Comparison of ENCODE assay signal across 1 cellular context in the genomic region with DNA sequence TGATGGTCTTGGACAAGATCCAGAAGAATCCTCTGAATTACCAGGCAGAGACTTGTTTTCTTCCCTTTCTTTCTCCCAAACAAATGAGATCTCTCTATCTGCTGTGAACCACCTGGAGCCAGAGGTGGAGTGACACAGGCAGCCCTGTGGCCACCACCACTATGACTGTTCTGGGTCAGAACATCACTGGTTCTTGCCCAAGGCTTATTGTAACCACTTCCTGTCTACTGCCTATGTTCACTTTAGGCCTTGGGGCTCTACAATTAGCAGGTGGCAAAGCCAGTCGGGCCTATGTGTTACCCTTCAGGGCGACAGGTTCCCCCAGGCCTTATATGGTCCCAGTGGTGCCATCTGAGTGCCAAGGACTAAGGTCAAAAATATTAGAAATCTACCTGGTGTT.
TF ChIP-seq lines count a peak whose summit lies in the region.

No MANE protein-coding gene starts in this region.

TF ChIP-seq in K562, 482 proteins besides CTCF, POLR2A, EP300 and RAD21:
- TF ChIP-seq, protein P1, sequence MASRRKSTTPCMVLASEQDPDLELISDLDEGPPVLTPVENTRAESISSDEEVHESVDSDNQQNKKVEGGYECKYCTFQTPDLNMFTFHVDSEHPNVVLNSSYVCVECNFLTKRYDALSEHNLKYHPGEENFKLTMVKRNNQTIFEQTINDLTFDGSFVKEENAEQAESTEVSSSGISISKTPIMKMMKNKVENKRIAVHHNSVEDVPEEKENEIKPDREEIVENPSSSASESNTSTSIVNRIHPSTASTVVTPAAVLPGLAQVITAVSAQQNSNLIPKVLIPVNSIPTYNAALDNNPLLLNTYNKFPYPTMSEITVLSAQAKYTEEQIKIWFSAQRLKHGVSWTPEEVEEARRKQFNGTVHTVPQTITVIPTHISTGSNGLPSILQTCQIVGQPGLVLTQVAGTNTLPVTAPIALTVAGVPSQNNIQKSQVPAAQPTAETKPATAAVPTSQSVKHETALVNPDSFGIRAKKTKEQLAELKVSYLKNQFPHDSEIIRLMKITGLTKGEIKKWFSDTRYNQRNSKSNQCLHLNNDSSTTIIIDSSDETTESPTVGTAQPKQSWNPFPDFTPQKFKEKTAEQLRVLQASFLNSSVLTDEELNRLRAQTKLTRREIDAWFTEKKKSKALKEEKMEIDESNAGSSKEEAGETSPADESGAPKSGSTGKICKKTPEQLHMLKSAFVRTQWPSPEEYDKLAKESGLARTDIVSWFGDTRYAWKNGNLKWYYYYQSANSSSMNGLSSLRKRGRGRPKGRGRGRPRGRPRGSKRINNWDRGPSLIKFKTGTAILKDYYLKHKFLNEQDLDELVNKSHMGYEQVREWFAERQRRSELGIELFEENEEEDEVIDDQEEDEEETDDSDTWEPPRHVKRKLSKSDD (conservative IDR thresholded peaks at IDR 0.05; ENCODE audit: low read length): no peak
- no peak for TF ChIP-seq ZNF282 (CRISPR knock-in tag; IDR thresholded peaks at IDR 0.05)
- TF ChIP-seq MCM5 (IDR thresholded peaks at IDR 0.05; ENCODE audit: low read depth): no peak
- TF ChIP-seq PRPF4 (IDR thresholded peaks at IDR 0.05; ENCODE audit: insufficient read depth, low read depth, low read length, poor library complexity, severe bottlenecking): no peak
- no peak for TF ChIP-seq MCM2 (IDR thresholded peaks at IDR 0.05; ENCODE audit: low read depth)
- TF ChIP-seq ZNF695 (CRISPR knock-in tag; IDR thresholded peaks at IDR 0.05): no peak
- no peak for TF ChIP-seq BRCA1 (IDR thresholded peaks at IDR 0.05)
- no peak for TF ChIP-seq BRCA1 (CRISPR knock-in tag; IDR thresholded peaks at IDR 0.05)
- TF ChIP-seq CBX1 (IDR thresholded peaks at IDR 0.05; ENCODE audit: low read depth): no peak
- no peak for TF ChIP-seq DMBX1 (CRISPR knock-in tag; IDR thresholded peaks at IDR 0.05; ENCODE audit: borderline replicate concordance)
- TF ChIP-seq NCOA6 (IDR thresholded peaks at IDR 0.05): no peak
- no peak for TF ChIP-seq POLR3G (IDR thresholded peaks at IDR 0.05; ENCODE audit: extremely low read depth, insufficient read length, insufficient replicate concordance)
- TF ChIP-seq STAG1 (CRISPR knock-in tag; IDR thresholded peaks at IDR 0.05; ENCODE audit: borderline replicate concordance): no peak
- TF ChIP-seq, protein P2, sequence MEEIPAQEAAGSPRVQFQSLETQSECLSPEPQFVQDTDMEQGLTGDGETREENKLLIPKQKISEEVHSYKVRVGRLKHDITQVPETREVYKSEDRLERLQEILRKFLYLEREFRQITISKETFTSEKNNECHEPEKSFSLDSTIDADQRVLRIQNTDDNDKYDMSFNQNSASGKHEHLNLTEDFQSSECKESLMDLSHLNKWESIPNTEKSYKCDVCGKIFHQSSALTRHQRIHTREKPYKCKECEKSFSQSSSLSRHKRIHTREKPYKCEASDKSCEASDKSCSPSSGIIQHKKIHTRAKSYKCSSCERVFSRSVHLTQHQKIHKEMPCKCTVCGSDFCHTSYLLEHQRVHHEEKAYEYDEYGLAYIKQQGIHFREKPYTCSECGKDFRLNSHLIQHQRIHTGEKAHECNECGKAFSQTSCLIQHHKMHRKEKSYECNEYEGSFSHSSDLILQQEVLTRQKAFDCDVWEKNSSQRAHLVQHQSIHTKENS (CRISPR knock-in tag; IDR thresholded peaks at IDR 0.05): no peak
- TF ChIP-seq NFE2 (IDR thresholded peaks at IDR 0.05; ENCODE audit: low read depth): no peak
- no peak for TF ChIP-seq HMG20A (CRISPR knock-in tag; conservative IDR thresholded peaks at IDR 0.05)
